In the genomic region with DNA sequence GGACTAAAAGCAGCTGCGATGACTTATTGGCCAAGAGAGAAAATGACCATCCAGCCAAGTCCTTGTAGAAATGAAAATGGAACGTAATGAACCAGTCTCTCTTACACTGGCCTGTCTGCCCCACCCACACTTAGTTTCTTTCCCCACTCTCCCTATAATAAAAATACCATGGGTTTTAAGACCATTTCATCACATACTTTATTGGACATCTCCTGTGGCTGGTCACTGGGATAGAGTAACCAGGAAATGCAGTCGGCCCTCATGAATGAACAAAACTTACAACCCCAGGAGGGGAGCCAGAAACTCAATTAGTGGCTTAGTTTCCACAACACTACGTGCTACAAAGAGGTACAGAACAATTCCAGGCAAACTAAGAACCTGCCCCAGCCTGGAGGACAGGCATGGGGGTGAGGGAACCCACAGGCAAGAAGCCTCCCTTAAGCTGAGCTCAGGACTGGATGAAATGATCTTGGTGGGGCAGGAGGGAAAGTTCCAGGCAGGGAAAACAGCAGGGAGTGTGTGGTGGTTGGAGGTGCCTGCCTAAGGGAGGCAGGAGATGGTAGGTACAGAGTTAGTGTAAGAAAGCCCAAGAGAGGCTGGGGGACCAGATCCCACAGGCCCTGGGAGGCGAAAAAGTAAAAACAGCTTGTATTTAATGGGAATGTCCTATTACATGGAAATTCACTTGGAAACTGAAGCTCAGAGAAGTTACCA, we compare ENCODE assay signal across 21 cellular contexts. TPM values are rescaled to one million over a fixed set of nuclear protein-coding genes. Genes with fewer than 3 reads are reported as not detected.
A peak's percentile ranks its signal among the peaks of the same experiment; 100 is the strongest.
DNase-seq lines count a peak whose midpoint lies in the region; ATAC-seq and TF ChIP-seq lines count a peak whose summit lies in the region.
"Had no signal": no experiment of that assay in that cellular context is flagged by ENCODE, and none has a peak within 500 bp of the region (broad histone marks: within the 10 kb centered on the region; RNA-seq: fewer than 3 reads in every experiment).

No MANE protein-coding gene starts in this region.

- no peak for ATAC-seq in CD4-positive, CD25-positive, alpha-beta regulatory T cell (ENCODE audit: low read depth in 2 of 2)
- peak; percentile 24 for ATAC-seq in Panc1
- ATAC-seq in HG02571 (IDR thresholded peaks at IDR 0.05; ENCODE audit: unreplicated experiment): no peak
- ATAC-seq: left ventricle myocardium superior had no signal

- POLR2A ChIA-PET in Panc1 (lab: Charles Lee): interaction anchor here (1.1 kb wide), 1 partner anchor 27 kb away, joined by 4 read pairs; no protein-coding TSS in a partner anchor

- no peaks in the 10 kb centered on the region for H3K9me3 ChIP-seq in CD4-positive, CD25-positive, alpha-beta regulatory T cell (ENCODE audit: control insufficient read depth in 2 of 2, low read length in 2 of 2)
- no peaks in the 10 kb centered on the region for H3K9me3 ChIP-seq in Panc1 (ENCODE audit: control insufficient read depth, insufficient read depth, low read depth, low read length)
- H3K9me3 ChIP-seq: ascending aorta, esophagus squamous epithelium, right atrium auricular region, SJSA1, upper lobe of left lung had no signal

- no peaks in the 10 kb centered on the region for H3K36me3 ChIP-seq in CD4-positive, CD25-positive, alpha-beta regulatory T cell (ENCODE audit: control insufficient read depth, insufficient read depth, low read length)
- H3K36me3 ChIP-seq in Panc1 (ENCODE audit: control insufficient read depth, insufficient read depth, low read length): peaks cover 28% of the 10 kb centered on the region
- H3K36me3 ChIP-seq: ascending aorta, right atrium auricular region, upper lobe of left lung had no signal

- no TSS peak for BruUV-seq in Panc1 (replicated peaks; lab: Mats Ljungman, UMichigan)

- no peaks in the 10 kb centered on the region for H3K27me3 ChIP-seq in CD4-positive, CD25-positive, alpha-beta regulatory T cell (ENCODE audit: control insufficient read depth, insufficient read depth, low read length)
- H3K27me3 ChIP-seq in Panc1 (ENCODE audit: control insufficient read depth, insufficient read depth, low read length): no peaks in the 10 kb centered on the region
- H3K27me3 ChIP-seq: ascending aorta, esophagus squamous epithelium, right atrium auricular region, SJSA1, upper lobe of left lung had no signal

- in situ Hi-C loops in Panc1 (cut with HindIII; ENCODE audit: low pct_unique_long_range_greater_than_20kb, low sequenced_read_pairs): no loop called here

- peaks cover 0 to 3% (median 0%) of the 10 kb centered on the region in 7 donors for H3K9me3 Mint-ChIP-seq in CD4-positive, CD25-positive, alpha-beta regulatory T cell

- H3K4me3 ChIP-seq in AG10803 (ENCODE audit: low read length): no peak overlapping the region
- H3K4me3 ChIP-seq in CD4-positive, CD25-positive, alpha-beta regulatory T cell (ENCODE audit: low read depth, low read length): peak overlapping the region; percentile 63
- no peak overlapping the region for H3K4me3 ChIP-seq in Panc1 (ENCODE audit: low read depth in 2 of 2, low read length in 2 of 2)
- H3K4me3 ChIP-seq in fibroblast of the aortic adventitia (ENCODE audit: low read depth, low read length): no peak overlapping the region
- H3K4me3 ChIP-seq: ascending aorta, right atrium auricular region, SJSA1, upper lobe of left lung had no signal

- H3K4me1 ChIP-seq in CD4-positive, CD25-positive, alpha-beta regulatory T cell (ENCODE audit: control insufficient read depth, insufficient read depth, low read length, poor library complexity, severe bottlenecking): peaks cover 24% of the 10 kb centered on the region
- H3K4me1 ChIP-seq in Panc1 (ENCODE audit: control insufficient read depth, insufficient read depth, low read length): peaks cover 4% of the 10 kb centered on the region; the same call in 1 of the 2 replicates
- H3K4me1 ChIP-seq: ascending aorta, esophagus squamous epithelium, right atrium auricular region, SJSA1, upper lobe of left lung had no signal

- no peaks in the 10 kb centered on the region for H3K27me3 Mint-ChIP-seq in CD4-positive, CD25-positive, alpha-beta regulatory T cell

- peak; percentile 74 for DNase-seq in AG10803 (ENCODE audit: low read depth)
- no peak for DNase-seq in CD4-positive, CD25-positive, alpha-beta regulatory T cell
- DNase-seq in Panc1 (ENCODE audit: low read depth, low spot score): no peak
- peak; percentile 15 for DNase-seq in fibroblast of the aortic adventitia (ENCODE audit: low read depth)
- DNase-seq in NOMO-1 treated with DMSO at 0.1 percent for 48 hours (lab: John Stamatoyannopoulos, UW; ENCODE audit: unreplicated experiment): no peak
- no peak for DNase-seq in GF-D8 (lab: John Stamatoyannopoulos, UW)
- DNase-seq in effector CD4-positive, alpha-beta T cell: no peak
- DNase-seq: esophagus squamous epithelium; GDM1; GOT3; IMR-90; left ventricle myocardium superior; NCI-H446; stimulated activated CD4-positive, alpha-beta T cell treated with anti-CD3 and anti-CD28 coated beads, Interleukin-2, amount 100 ng/mL, for 24 hours; stimulated activated CD8-positive, alpha-beta memory T cell treated with anti-CD3 and anti-CD28 coated beads, Interleukin-4, amount 100 ng/mL, for 48 hours; upper lobe of left lung; WERI-Rb-1 had no signal

- no peak overlapping the region for H3K27ac ChIP-seq in CD4-positive, CD25-positive, alpha-beta regulatory T cell (ENCODE audit: insufficient read depth, low read length, poor library complexity, severe bottlenecking)
- H3K27ac ChIP-seq in Panc1 (ENCODE audit: low read length): no peak overlapping the region
- H3K27ac ChIP-seq: ascending aorta, esophagus squamous epithelium, right atrium auricular region, SJSA1, upper lobe of left lung, WERI-Rb-1 had no signal

- intact Hi-C loops in Panc1 (cut with micrococcal nuclease; ENCODE audit: unreplicated experiment): no loop called here

- H3K4me3 Mint-ChIP-seq in CD4-positive, CD25-positive, alpha-beta regulatory T cell: peak overlapping the region in 3 of 4 donors; percentile 32 to 85 (median 71)

- CTCF ChIA-PET in Panc1 (lab: Charles Lee): no interaction called here

- H3K36me3 Mint-ChIP-seq in CD4-positive, CD25-positive, alpha-beta regulatory T cell: no peaks in the 10 kb centered on the region

- TF ChIP-seq CTCF in AG10803 (conservative IDR thresholded peaks at IDR 0.05; ENCODE audit: low read length) (no peak), Panc1 (IDR thresholded peaks at IDR 0.05) (no peak), fibroblast of the aortic adventitia (IDR thresholded peaks at IDR 0.05; ENCODE audit: insufficient read depth, low read length) (no peak)

- peaks cover 4 to 52% (median 31%) of the 10 kb centered on the region in 4 donors for H3K4me1 Mint-ChIP-seq in CD4-positive, CD25-positive, alpha-beta regulatory T cell

- peak overlapping the region in 2 of 3 donors; percentile 88 to 91 for H3K27ac Mint-ChIP-seq in CD4-positive, CD25-positive, alpha-beta regulatory T cell

RNA-seq across cellular contexts. Expression of a gene that starts 29.6 kb away (rescaled TPM):
- total RNA-seq in CD4-positive, CD25-positive, alpha-beta regulatory T cell: 13.5 TPM
- under 1 TPM; 0.06 to 0.98 (median 0.65) TPM for polyA plus RNA-seq in CD4-positive, CD25-positive, alpha-beta regulatory T cell
- total RNA-seq in Panc1 (2021; ENCODE audit: unreplicated experiment) (151 TPM), fibroblast of the aortic adventitia (ENCODE audit: low replicate concordance) (1.6 and 38.7 TPM in 2 replicates)
- 33.8 TPM for polyA plus RNA-seq in Panc1 (2012; ENCODE audit: insufficient read length)

Comparison
In these comparisons a context has a peak if more than half of its experiments do, and no peak if none do; other contexts are left out.
1. DNase-seq: peak in AG10803 (single experiment) and fibroblast of the aortic adventitia (single experiment); none in CD4-positive, CD25-positive, alpha-beta regulatory T cell (0 of 3), Panc1 (single experiment), NOMO-1 treated with DMSO at 0.1 percent for 48 hours (single experiment), GF-D8 (single experiment) and effector CD4-positive, alpha-beta T cell (single experiment).